Comparison of ENCODE assay signal across 9 cellular contexts in the genomic region with DNA sequence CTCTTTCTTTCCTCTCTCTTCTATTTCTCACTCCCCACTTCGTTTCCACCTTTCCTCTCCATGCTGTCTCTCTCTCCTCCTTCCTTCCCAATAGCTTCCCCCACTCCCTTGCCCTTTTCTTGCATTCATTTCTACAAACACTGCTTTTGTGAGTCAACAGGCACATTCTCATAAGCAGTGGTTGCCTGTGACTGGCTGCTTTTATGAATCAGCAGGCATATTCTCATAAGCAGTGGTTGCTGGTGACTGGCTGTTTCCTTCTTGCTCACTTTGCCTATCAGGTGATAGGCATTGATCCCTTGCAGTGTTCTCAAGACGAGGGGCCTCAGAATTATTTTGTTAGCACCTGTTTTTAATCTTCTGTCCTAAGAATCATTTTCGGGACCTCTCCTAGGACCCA.
DNase-seq lines count a peak whose midpoint lies in the region; ATAC-seq and TF ChIP-seq lines count a peak whose summit lies in the region.
"Had no signal": no experiment of that assay in that cellular context is flagged by ENCODE, and none has a peak within 500 bp of the region (broad histone marks: within the 10 kb centered on the region; RNA-seq: fewer than 3 reads in every experiment).

No MANE protein-coding gene starts in this region.

- H3K4me3 Mint-ChIP-seq in osteocyte (ENCODE audit: unreplicated experiment), result no peak overlapping the region

- peaks cover 18% of the 10 kb centered on the region for H3K27me3 Mint-ChIP-seq in osteocyte (ENCODE audit: unreplicated experiment)

- no TSS peak for BruUV-seq in HCT116 (replicated peaks; lab: Mats Ljungman, UMichigan)

- no peaks in the 10 kb centered on the region for H3K9me3 ChIP-seq in HCT116 (ENCODE audit: control insufficient read depth in 1 of 2, insufficient read depth in 1 of 2, low read depth in 1 of 2, low read length in 2 of 2)
- H3K9me3 ChIP-seq in upper lobe of left lung, result no peaks in the 10 kb centered on the region

- no peak for TF ChIP-seq RAD21 in HCT116 (IDR thresholded peaks at IDR 0.05; ENCODE audit: low read depth)

- no peak overlapping the region for H3K4me3 ChIP-seq in HCT116 (replicated peaks in 1 of 2; ENCODE audit: low read depth in 1 of 2, low read length in 2 of 2)
- no peak overlapping the region for H3K4me3 ChIP-seq in upper lobe of left lung

- DNase-seq in COLO829 (ENCODE audit: low spot score), result peak; percentile 56
- peak; percentile 0 for DNase-seq in HCT116 (ENCODE audit: low read depth, low spot score)
- DNase-seq in amniotic epithelial cell (ENCODE audit: low read depth), result peak; percentile 85
- peak; percentile 80 for DNase-seq in kidney tubule cell (ENCODE audit: low spot score)
- no peak for DNase-seq in upper lobe of left lung
- no peak for DNase-seq in activated CD4-positive, alpha-beta T cell treated with anti-CD3 and anti-CD28 coated beads, Interleukin-2, amount 50 U/mL, for 4 hours
- no peak for DNase-seq in osteocyte (ENCODE audit: extremely low spot score, unreplicated experiment)
- DNase-seq: WERI-Rb-1 had no signal

- no peaks in the 10 kb centered on the region for H3K9me3 Mint-ChIP-seq in osteocyte (ENCODE audit: unreplicated experiment)

- H3K27me3 ChIP-seq in HCT116 (ENCODE audit: insufficient read depth, low read length) (no peaks in the 10 kb centered on the region), upper lobe of left lung (no peaks in the 10 kb centered on the region)

- H2AFZ ChIP-seq in HCT116 (ENCODE audit: low read depth, low read length, poor library complexity, severe bottlenecking), result no peak overlapping the region

- peaks cover 0 to 6% of the 10 kb centered on the region in 2 experiments; a peak in 1 of 4 replicates for H3K4me1 ChIP-seq in HCT116 (ENCODE audit: control insufficient read depth in 1 of 2, insufficient read depth in 2 of 2, low read length in 2 of 2)
- H3K4me1 ChIP-seq in upper lobe of left lung, result no peaks in the 10 kb centered on the region

- no peak overlapping the region for H3K9ac ChIP-seq in HCT116 (ENCODE audit: low read length)

- no peak for TF ChIP-seq POLR2A in HCT116 (IDR thresholded peaks at IDR 0.05; ENCODE audit: borderline replicate concordance, extremely low read depth, insufficient read depth, insufficient read length)
- no peak for TF ChIP-seq POLR2A in upper lobe of left lung (IDR thresholded peaks at IDR 0.05)

- CTCF ChIA-PET in HCT116 (lab: Charles Lee), result no interaction called here

- H3K27ac ChIP-seq in HCT116 (ENCODE audit: low read depth, low read length) (no peak overlapping the region), upper lobe of left lung (no peak overlapping the region)
- H3K27ac ChIP-seq: WERI-Rb-1 had no signal

- no peaks in the 10 kb centered on the region for H4K20me1 ChIP-seq in HCT116 (ENCODE audit: insufficient read depth)

- H3K4me2 ChIP-seq in HCT116 (ENCODE audit: low read length), result no peak overlapping the region

- POLR2A ChIA-PET in HCT116 (lab: Charles Lee), result no interaction called here

- RAD21 ChIA-PET in HCT116 (lab: Charles Lee; ENCODE audit: low non-redundant PET in 1 of 2, low total read pairs in 2 of 2, uncharacterized antibody in 2 of 2, unreplicated experiment in 2 of 2), result no interaction called here

- no peaks in the 10 kb centered on the region for H3K79me2 ChIP-seq in HCT116 (ENCODE audit: insufficient read depth, low read length)

- H3K9me2 ChIP-seq in HCT116 (ENCODE audit: insufficient read depth), result no peaks in the 10 kb centered on the region

- ATAC-seq in HCT116 (no peak), upper lobe of left lung (ENCODE audit: low FRiP score in 2 of 2) (no peak), GM21423 (IDR thresholded peaks at IDR 0.05; ENCODE audit: unreplicated experiment) (no peak)

- no peak for TF ChIP-seq EP300 in upper lobe of left lung (IDR thresholded peaks at IDR 0.05)

- peaks cover 6% of the 10 kb centered on the region for H3K4me1 Mint-ChIP-seq in osteocyte (ENCODE audit: unreplicated experiment)

- WGBS in upper lobe of left lung, 2 donors, result 66 to 83% methylated on average over 3 of the region's 3 CpGs

- intact Hi-C loops in HCT116 (cut with micrococcal nuclease), result no loop called here

- no peaks in the 10 kb centered on the region for H3K36me3 Mint-ChIP-seq in osteocyte (ENCODE audit: unreplicated experiment)

- H3K36me3 ChIP-seq in HCT116 (ENCODE audit: control insufficient read depth in 1 of 2, insufficient read depth in 2 of 2, low read length in 2 of 2) (no peaks in the 10 kb centered on the region), upper lobe of left lung (no peaks in the 10 kb centered on the region)
- H3K36me3 ChIP-seq: WERI-Rb-1 had no signal

- no peak overlapping the region for H3K27ac Mint-ChIP-seq in osteocyte (ENCODE audit: unreplicated experiment)

- no peak for TF ChIP-seq CTCF in HCT116 (IDR thresholded peaks at IDR 0.05 in 2 of 3, conservative IDR thresholded peaks at IDR 0.05 in 1 of 3; ENCODE audit: borderline replicate concordance in 1 of 3, insufficient read depth in 1 of 3, low read depth in 2 of 3, low read length in 2 of 3)
- no peak for TF ChIP-seq CTCF in upper lobe of left lung (IDR thresholded peaks at IDR 0.05)
- TF ChIP-seq CTCF in osteocyte (IDR thresholded peaks at IDR 0.05), result no peak

TF ChIP-seq in HCT116, 20 proteins besides CTCF, POLR2A, EP300 and RAD21:
- TF ChIP-seq SRF (IDR thresholded peaks at IDR 0.05; ENCODE audit: low read depth) (no peak), MAX (IDR thresholded peaks at IDR 0.05) (no peak), JUND (IDR thresholded peaks at IDR 0.05) (no peak), YY1 (IDR thresholded peaks at IDR 0.05; ENCODE audit: extremely low read depth, insufficient replicate concordance, low read depth, low read length) (no peak), POLR2AphosphoS5 (IDR thresholded peaks at IDR 0.05; ENCODE audit: low read depth, low read length) (no peak), CBX3 (IDR thresholded peaks at IDR 0.05; ENCODE audit: low read depth) (no peak), EGR1 (IDR thresholded peaks at IDR 0.05; ENCODE audit: low read depth) (no peak), CEBPB (IDR thresholded peaks at IDR 0.05; ENCODE audit: low read depth) (no peak), EZH2phosphoT487 (IDR thresholded peaks at IDR 0.05; ENCODE audit: borderline replicate concordance) (no peak), SIN3A (IDR thresholded peaks at IDR 0.05; ENCODE audit: low read depth) (no peak), FOSL1 (IDR thresholded peaks at IDR 0.05; ENCODE audit: low read depth) (no peak)
- TF ChIP-seq, protein P1, sequence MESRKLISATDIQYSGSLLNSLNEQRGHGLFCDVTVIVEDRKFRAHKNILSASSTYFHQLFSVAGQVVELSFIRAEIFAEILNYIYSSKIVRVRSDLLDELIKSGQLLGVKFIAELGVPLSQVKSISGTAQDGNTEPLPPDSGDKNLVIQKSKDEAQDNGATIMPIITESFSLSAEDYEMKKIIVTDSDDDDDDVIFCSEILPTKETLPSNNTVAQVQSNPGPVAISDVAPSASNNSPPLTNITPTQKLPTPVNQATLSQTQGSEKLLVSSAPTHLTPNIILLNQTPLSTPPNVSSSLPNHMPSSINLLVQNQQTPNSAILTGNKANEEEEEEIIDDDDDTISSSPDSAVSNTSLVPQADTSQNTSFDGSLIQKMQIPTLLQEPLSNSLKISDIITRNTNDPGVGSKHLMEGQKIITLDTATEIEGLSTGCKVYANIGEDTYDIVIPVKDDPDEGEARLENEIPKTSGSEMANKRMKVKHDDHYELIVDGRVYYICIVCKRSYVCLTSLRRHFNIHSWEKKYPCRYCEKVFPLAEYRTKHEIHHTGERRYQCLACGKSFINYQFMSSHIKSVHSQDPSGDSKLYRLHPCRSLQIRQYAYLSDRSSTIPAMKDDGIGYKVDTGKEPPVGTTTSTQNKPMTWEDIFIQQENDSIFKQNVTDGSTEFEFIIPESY (IDR thresholded peaks at IDR 0.05; ENCODE audit: extremely low read depth, insufficient replicate concordance, low read length), result no peak
- TF ChIP-seq, protein P2, sequence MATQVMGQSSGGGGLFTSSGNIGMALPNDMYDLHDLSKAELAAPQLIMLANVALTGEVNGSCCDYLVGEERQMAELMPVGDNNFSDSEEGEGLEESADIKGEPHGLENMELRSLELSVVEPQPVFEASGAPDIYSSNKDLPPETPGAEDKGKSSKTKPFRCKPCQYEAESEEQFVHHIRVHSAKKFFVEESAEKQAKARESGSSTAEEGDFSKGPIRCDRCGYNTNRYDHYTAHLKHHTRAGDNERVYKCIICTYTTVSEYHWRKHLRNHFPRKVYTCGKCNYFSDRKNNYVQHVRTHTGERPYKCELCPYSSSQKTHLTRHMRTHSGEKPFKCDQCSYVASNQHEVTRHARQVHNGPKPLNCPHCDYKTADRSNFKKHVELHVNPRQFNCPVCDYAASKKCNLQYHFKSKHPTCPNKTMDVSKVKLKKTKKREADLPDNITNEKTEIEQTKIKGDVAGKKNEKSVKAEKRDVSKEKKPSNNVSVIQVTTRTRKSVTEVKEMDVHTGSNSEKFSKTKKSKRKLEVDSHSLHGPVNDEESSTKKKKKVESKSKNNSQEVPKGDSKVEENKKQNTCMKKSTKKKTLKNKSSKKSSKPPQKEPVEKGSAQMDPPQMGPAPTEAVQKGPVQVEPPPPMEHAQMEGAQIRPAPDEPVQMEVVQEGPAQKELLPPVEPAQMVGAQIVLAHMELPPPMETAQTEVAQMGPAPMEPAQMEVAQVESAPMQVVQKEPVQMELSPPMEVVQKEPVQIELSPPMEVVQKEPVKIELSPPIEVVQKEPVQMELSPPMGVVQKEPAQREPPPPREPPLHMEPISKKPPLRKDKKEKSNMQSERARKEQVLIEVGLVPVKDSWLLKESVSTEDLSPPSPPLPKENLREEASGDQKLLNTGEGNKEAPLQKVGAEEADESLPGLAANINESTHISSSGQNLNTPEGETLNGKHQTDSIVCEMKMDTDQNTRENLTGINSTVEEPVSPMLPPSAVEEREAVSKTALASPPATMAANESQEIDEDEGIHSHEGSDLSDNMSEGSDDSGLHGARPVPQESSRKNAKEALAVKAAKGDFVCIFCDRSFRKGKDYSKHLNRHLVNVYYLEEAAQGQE (IDR thresholded peaks at IDR 0.05; ENCODE audit: low read depth), result no peak

Comparison
In these comparisons a context has a peak if more than half of its experiments do, and no peak if none do; other contexts are left out.
1. DNase-seq: peak in COLO829 (single experiment), HCT116 (single experiment), amniotic epithelial cell (single experiment) and kidney tubule cell (single experiment); none in upper lobe of left lung (0 of 2), activated CD4-positive, alpha-beta T cell treated with anti-CD3 and anti-CD28 coated beads, Interleukin-2, amount 50 U/mL, for 4 hours (0 of 2) and osteocyte (single experiment).